14 cellular contexts compared by ENCODE assay signal in genomic region chr2:105403241-105403784, GRCh38. TPM values are rescaled to one million over a fixed set of nuclear protein-coding genes. Genes with fewer than 3 reads are reported as not detected.
DNase-seq lines count a peak whose midpoint lies in the region; ATAC-seq, FAIRE-seq and TF ChIP-seq lines count a peak whose summit lies in the region.
"Had no signal": no experiment of that assay in that cellular context is flagged by ENCODE, and none has a peak within 500 bp of the region (broad histone marks: within the 10 kb centered on the region; RNA-seq: fewer than 3 reads in every experiment).

No MANE protein-coding gene starts in this region.

- TF ChIP-seq POLR2A in body of pancreas (IDR thresholded peaks at IDR 0.05) = no peak

- DNase-seq in LoVo (ENCODE audit: low spot score) (peak; percentile 59), astrocyte (ENCODE audit: low read depth) (no peak), keratinocyte (ENCODE audit: low read depth, low spot score) (peak; percentile 53), smooth muscle cell (lab: John Stamatoyannopoulos, UW; ENCODE audit: unreplicated experiment) (no peak), T-cell (no peak), NCI-H2227 treated with DMSO at 0.1 percent for 48 hours (lab: John Stamatoyannopoulos, UW) (no peak), body of pancreas (no peak)
- no peak for DNase-seq in activated CD4-positive, alpha-beta T cell treated with anti-CD3 and anti-CD28 coated beads, Interleukin-2, amount 10 ng/mL, durations not matched to agents 24 days and 14 days
- DNase-seq: activated CD4-positive, alpha-beta T cell treated with anti-CD3 and anti-CD28 coated beads, Interleukin-2, amount 50 U/mL, for 1 hour; COR-L47; KG1; NCI-H2029; sigmoid colon had no signal

- H3K4me2 ChIP-seq in astrocyte (ENCODE audit: low read length) = peak overlapping the region; percentile 73
- peak overlapping the region; percentile 94 for H3K4me2 ChIP-seq in keratinocyte (ENCODE audit: control insufficient read depth, extremely low read depth, insufficient read depth, low read depth, low read length)
- peak overlapping the region; percentile 50 for H3K4me2 ChIP-seq in smooth muscle cell

- peaks cover 40% of the 10 kb centered on the region for H3K4me1 ChIP-seq in astrocyte (ENCODE audit: insufficient read depth, low read length)
- H3K4me1 ChIP-seq in keratinocyte (ENCODE audit: control insufficient read depth, extremely low read depth, insufficient read depth, low read length) = peaks cover 51% of the 10 kb centered on the region
- peaks cover 23% of the 10 kb centered on the region for H3K4me1 ChIP-seq in smooth muscle cell (ENCODE audit: low read depth)
- H3K4me1 ChIP-seq in body of pancreas = peaks cover 11% of the 10 kb centered on the region

- CTCF ChIA-PET in T-cell (lab: Charles Lee) = no interaction called here

- H3K36me3 Mint-ChIP-seq in astrocyte (ENCODE audit: low read depth, unreplicated experiment) (peaks cover 3% of the 10 kb centered on the region), T-cell (no peaks in the 10 kb centered on the region)
- no peaks in the 10 kb centered on the region for H3K36me3 Mint-ChIP-seq in activated CD4-positive, alpha-beta T cell treated with anti-CD3 and anti-CD28 coated beads, Interleukin-2, amount 10 ng/mL, durations not matched to agents 24 days and 14 days (ENCODE audit: low read depth)
- H3K36me3 Mint-ChIP-seq: brain had no signal

- H3K9me3 ChIP-seq in astrocyte (ENCODE audit: insufficient read depth, low read depth, low read length) (peaks cover 3% of the 10 kb centered on the region), keratinocyte (ENCODE audit: control insufficient read depth, low read depth, low read length) (no peaks in the 10 kb centered on the region), smooth muscle cell (replicated peaks; ENCODE audit: low read depth) (no peaks in the 10 kb centered on the region), body of pancreas (no peaks in the 10 kb centered on the region)
- H3K9me3 ChIP-seq: sigmoid colon had no signal

- H3F3A ChIP-seq in smooth muscle cell (ENCODE audit: low read depth) = peaks cover 18% of the 10 kb centered on the region

- H3K4me1 Mint-ChIP-seq in astrocyte (ENCODE audit: low read depth, unreplicated experiment) = peaks cover 33% of the 10 kb centered on the region
- H3K4me1 Mint-ChIP-seq in T-cell = peaks cover 0 to 7% (median 4%) of the 10 kb centered on the region in 3 donors
- peaks cover 2% of the 10 kb centered on the region for H3K4me1 Mint-ChIP-seq in activated CD4-positive, alpha-beta T cell treated with anti-CD3 and anti-CD28 coated beads, Interleukin-2, amount 10 ng/mL, durations not matched to agents 24 days and 14 days

- no peaks in the 10 kb centered on the region for H3K27me3 Mint-ChIP-seq in astrocyte (ENCODE audit: low read depth, unreplicated experiment)
- H3K27me3 Mint-ChIP-seq in T-cell = peaks cover 1 to 27% of the 10 kb centered on the region in 2 donors
- H3K27me3 Mint-ChIP-seq in activated CD4-positive, alpha-beta T cell treated with anti-CD3 and anti-CD28 coated beads, Interleukin-2, amount 10 ng/mL, durations not matched to agents 24 days and 14 days = peaks cover 42% of the 10 kb centered on the region

- H3K27me3 ChIP-seq in astrocyte (ENCODE audit: insufficient read depth, low read length) = no peaks in the 10 kb centered on the region
- H3K27me3 ChIP-seq in keratinocyte (ENCODE audit: control insufficient read depth, extremely low read depth, insufficient read depth, low read length) = no peaks in the 10 kb centered on the region
- H3K27me3 ChIP-seq in smooth muscle cell (ENCODE audit: low read depth) = no peaks in the 10 kb centered on the region
- H3K27me3 ChIP-seq in body of pancreas = peaks cover 0 to 13% of the 10 kb centered on the region in 2 donors
- H3K27me3 ChIP-seq: sigmoid colon had no signal

- peaks cover 17% of the 10 kb centered on the region for H3K79me2 ChIP-seq in astrocyte (ENCODE audit: insufficient read depth, low read length)
- peaks cover 5% of the 10 kb centered on the region for H3K79me2 ChIP-seq in keratinocyte (ENCODE audit: control insufficient read depth, insufficient read depth, low read length)
- H3K79me2 ChIP-seq in smooth muscle cell (ENCODE audit: low read depth) = peaks cover 4% of the 10 kb centered on the region

- dilution Hi-C loops in keratinocyte (cut with MboI; ENCODE audit: extremely low pct_ligation_motif_present, low sequenced_read_pairs) = no loop called here

- WGBS in smooth muscle cell (ENCODE audit: low lambda C conversion rate) = 51% methylated on average over 8 of the region's 8 CpGs
- WGBS in body of pancreas, 2 donors = 56 to 58% methylated on average over 8 of the region's 8 CpGs

- ATAC-seq in T-cell (replicated peaks in 1 of 4) = no peak
- ATAC-seq in body of pancreas = no peak

- H4K20me1 ChIP-seq in astrocyte (ENCODE audit: insufficient read depth, low read length) (no peaks in the 10 kb centered on the region), keratinocyte (ENCODE audit: control insufficient read depth, extremely low read depth, insufficient read depth, low read length) (no peaks in the 10 kb centered on the region), smooth muscle cell (ENCODE audit: low read depth) (no peaks in the 10 kb centered on the region)

- H3K9me1 ChIP-seq in keratinocyte (ENCODE audit: control insufficient read depth, extremely low read depth, insufficient read depth, low read length) = no peaks in the 10 kb centered on the region

- TF ChIP-seq CTCF in astrocyte (IDR thresholded peaks at IDR 0.05; ENCODE audit: insufficient read depth, low read depth, low read length) (no peak), keratinocyte (optimal IDR thresholded peaks at IDR 0.05 in 1 of 3, IDR thresholded peaks at IDR 0.05 in 1 of 3, conservative IDR thresholded peaks at IDR 0.05 in 1 of 3; ENCODE audit: extremely low read depth in 1 of 3, insufficient read depth in 2 of 3, low read length in 3 of 3) (no peak), smooth muscle cell (IDR thresholded peaks at IDR 0.05; ENCODE audit: borderline replicate concordance, insufficient read depth, poor library complexity, severe bottlenecking) (no peak), body of pancreas (IDR thresholded peaks at IDR 0.05) (no peak)

- H3K9me3 Mint-ChIP-seq in astrocyte (ENCODE audit: unreplicated experiment) (no peaks in the 10 kb centered on the region), T-cell (no peaks in the 10 kb centered on the region)
- H3K9me3 Mint-ChIP-seq in activated CD4-positive, alpha-beta T cell treated with anti-CD3 and anti-CD28 coated beads, Interleukin-2, amount 10 ng/mL, durations not matched to agents 24 days and 14 days = no peaks in the 10 kb centered on the region

- POLR2A ChIA-PET in T-cell (lab: Charles Lee) = no interaction called here

- H3K9ac ChIP-seq in astrocyte (ENCODE audit: low read length) (peak overlapping the region; percentile 76), keratinocyte (ENCODE audit: control insufficient read depth, extremely low read depth, insufficient read depth, low read length) (peak overlapping the region; percentile 78), smooth muscle cell (ENCODE audit: low read depth) (peak overlapping the region; percentile 69)

- H3K4me3 Mint-ChIP-seq in astrocyte (ENCODE audit: unreplicated experiment) = no peak overlapping the region
- no peak overlapping the region for H3K4me3 Mint-ChIP-seq in T-cell
- H3K4me3 Mint-ChIP-seq in activated CD4-positive, alpha-beta T cell treated with anti-CD3 and anti-CD28 coated beads, Interleukin-2, amount 10 ng/mL, durations not matched to agents 24 days and 14 days = no peak overlapping the region
- H3K4me3 Mint-ChIP-seq: brain had no signal

- H2AFZ ChIP-seq in astrocyte (ENCODE audit: low read depth, low read length) = no peak overlapping the region
- H2AFZ ChIP-seq in keratinocyte (ENCODE audit: control insufficient read depth, low read length) = peak overlapping the region; percentile 57
- no peak overlapping the region for H2AFZ ChIP-seq in smooth muscle cell (ENCODE audit: low read depth)

- peak overlapping the region; percentile 14 for H3K4me3 ChIP-seq in astrocyte (ENCODE audit: insufficient read depth, low read depth, low read length)
- peak overlapping the region in 2 of 3 experiments; percentile 51 to 60 for H3K4me3 ChIP-seq in keratinocyte (ENCODE audit: control insufficient read depth in 2 of 3, extremely low read depth in 1 of 3, insufficient read depth in 2 of 3, low read depth in 1 of 3, low read length in 3 of 3)
- no peak overlapping the region for H3K4me3 ChIP-seq in smooth muscle cell
- no peak overlapping the region for H3K4me3 ChIP-seq in body of pancreas
- H3K4me3 ChIP-seq: sigmoid colon had no signal

- H3K27ac Mint-ChIP-seq in astrocyte (ENCODE audit: unreplicated experiment) (peak overlapping the region; percentile 91), T-cell (no peak overlapping the region)
- H3K27ac Mint-ChIP-seq in activated CD4-positive, alpha-beta T cell treated with anti-CD3 and anti-CD28 coated beads, Interleukin-2, amount 10 ng/mL, durations not matched to agents 24 days and 14 days = no peak overlapping the region

- FAIRE-seq in astrocyte (lab: Jason Lieb, UNC) (no peak), keratinocyte (lab: Jason Lieb, UNC) (no peak)

- H3K36me3 ChIP-seq in astrocyte (ENCODE audit: insufficient read depth, low read length) (no peaks in the 10 kb centered on the region), keratinocyte (ENCODE audit: control insufficient read depth in 2 of 2, extremely low read depth in 1 of 2, insufficient read depth in 2 of 2, low read length in 2 of 2) (no peaks in the 10 kb centered on the region), smooth muscle cell (ENCODE audit: low read depth) (no peaks in the 10 kb centered on the region), body of pancreas (replicated peaks in 1 of 2; ENCODE audit: insufficient read depth in 1 of 2, low read depth in 2 of 2) (no peaks in the 10 kb centered on the region)
- H3K36me3 ChIP-seq: sigmoid colon had no signal

- intact Hi-C loops in body of pancreas (cut with DNase I) = no loop called here
- intact Hi-C loops in activated CD4-positive, alpha-beta T cell treated with anti-CD3 and anti-CD28 coated beads, Interleukin-2, amount 10 ng/mL, durations not matched to agents 24 days and 14 days (cut with micrococcal nuclease) = no loop called here

- peak overlapping the region; percentile 90 for H3K27ac ChIP-seq in astrocyte (ENCODE audit: low read depth, low read length)
- H3K27ac ChIP-seq in keratinocyte (ENCODE audit: control insufficient read depth, insufficient read depth, low read length) = peak overlapping the region; percentile 94
- H3K27ac ChIP-seq in smooth muscle cell (ENCODE audit: low read depth) = peak overlapping the region; percentile 97
- no peak overlapping the region for H3K27ac ChIP-seq in body of pancreas

RNA-seq across cellular contexts. Expression of gene FHL2, which starts 4.5 kb away (rescaled TPM):
- total RNA-seq in astrocyte = 104 and 115 TPM in 2 replicates
- polyA plus RNA-seq in keratinocyte = 132 to 175 TPM (median 144 TPM) in 3 replicates
- polyA plus RNA-seq in keratinocyte (2011; ENCODE audit: low read depth) = 27.1 TPM
- 139 and 154 TPM in 2 replicates for polyA plus RNA-seq in keratinocyte (2011; cell fraction: cytosol; rRNA removed)
- 104 and 114 TPM in 2 replicates for polyA plus RNA-seq in keratinocyte (2011; cell fraction: nucleus; rRNA removed)
- 91.4 and 116 TPM in 2 replicates for polyA plus RNA-seq in keratinocyte (2012; ENCODE audit: low replicate concordance)
- 130 to 194 TPM (median 145 TPM) in 3 replicates for polyA minus RNA-seq in keratinocyte
- polyA minus RNA-seq in keratinocyte (2011; cell fraction: cytosol; rRNA and poly(A)+ RNA removed) = 77.3 TPM
- 44.9 and 62.7 TPM in 2 replicates for polyA minus RNA-seq in keratinocyte (2011; cell fraction: nucleus; rRNA and poly(A)+ RNA removed)
- 67.6 and 98.0 TPM in 2 replicates for total RNA-seq in smooth muscle cell
- polyA plus RNA-seq in smooth muscle cell = 64.1 and 82.8 TPM in 2 replicates
- total RNA-seq in T-cell = 1 to 10 TPM in 4 of 5 donors, under 1 TPM in 1; 0.56 to 1.2 (median 1.1) TPM
- 10 to 100 TPM in 1 of 2 donors, 1 to 10 TPM in 1; 3.6 to 21.8 TPM for total RNA-seq in body of pancreas
- total RNA-seq in activated CD4-positive, alpha-beta T cell treated with anti-CD3 and anti-CD28 coated beads, Interleukin-2, amount 10 ng/mL, durations not matched to agents 24 days and 14 days = 2.4 and 3.8 TPM in 2 replicates

Comparison
In these comparisons a context has a peak if more than half of its experiments do, and no peak if none do; other contexts are left out.
1. DNase-seq: peak in LoVo (single experiment) and keratinocyte (single experiment); none in astrocyte (single experiment), smooth muscle cell (single experiment), T-cell (0 of 34), NCI-H2227 treated with DMSO at 0.1 percent for 48 hours (single experiment), body of pancreas (0 of 4) and activated CD4-positive, alpha-beta T cell treated with anti-CD3 and anti-CD28 coated beads, Interleukin-2, amount 10 ng/mL, durations not matched to agents 24 days and 14 days (single experiment).
2. H3K27ac ChIP-seq: peak in astrocyte (single experiment), keratinocyte (single experiment) and smooth muscle cell (single experiment); none in body of pancreas (0 of 4).
3. H3K4me3 ChIP-seq: peak in astrocyte (single experiment) and keratinocyte (2 of 3); none in smooth muscle cell (single experiment) and body of pancreas (0 of 2).
4. Peak in every context shown above with its lines, with median percentiles within 50 percentile points of each other: H3K4me2 ChIP-seq and H3K9ac ChIP-seq.